ENCODE assay signal across 8 cellular contexts in genomic region chr19:15417699-15418098, GRCh38. TPM values are rescaled to one million over a fixed set of nuclear protein-coding genes. Genes with fewer than 3 reads are reported as not detected.
DNase-seq lines count a peak whose midpoint lies in the region; TF ChIP-seq lines count a peak whose summit lies in the region.

No MANE protein-coding gene starts in this region.

- H2AFZ ChIP-seq in Loucy (ENCODE audit: low read length) = no peak overlapping the region

- peak overlapping the region; percentile 98 for H3K9ac ChIP-seq in Loucy (ENCODE audit: low read depth, low read length, poor library complexity, severe bottlenecking)

- DNase-seq in CD14-positive monocyte (ENCODE audit: low spot score) = no peak
- DNase-seq in caudate nucleus (lab: John Stamatoyannopoulos, UW) = peak in 1 of 61 donors; percentile 25
- no peak for DNase-seq in NK-92 treated with Interleukin-12 subunit alpha and Interleukin-12 subunit beta, amount 100 ng/mL, for 24 hours (lab: John Stamatoyannopoulos, UW)
- no peak for DNase-seq in putamen (ENCODE audit: low spot score)
- no peak for DNase-seq in cortex of kidney (lab: John Stamatoyannopoulos, UW)
- DNase-seq in mucosa of gallbladder (ENCODE audit: low spot score) = no peak

- peaks cover 0 to 2% (median 0%) of the 10 kb centered on the region in 7 donors for H3K9me3 Mint-ChIP-seq in CD14-positive monocyte

- peaks cover 53% of the 10 kb centered on the region for H4K20me1 ChIP-seq in Loucy (ENCODE audit: insufficient read depth, low read length, poor library complexity, severe bottlenecking)

- peak overlapping the region; percentile 97 to 99 for H3K4me3 Mint-ChIP-seq in CD14-positive monocyte

- peaks cover 4% of the 10 kb centered on the region for H3K27me3 ChIP-seq in Loucy (ENCODE audit: insufficient read depth, low read length, poor library complexity, severe bottlenecking)

- H3K79me2 ChIP-seq in Loucy (ENCODE audit: insufficient read depth, low read length) = peaks cover 60% of the 10 kb centered on the region

- TF ChIP-seq CTCF in CD14-positive monocyte (IDR thresholded peaks at IDR 0.05) (no peak), Loucy (conservative IDR thresholded peaks at IDR 0.05; ENCODE audit: low read length) (no peak)

- H3F3A ChIP-seq in Loucy (ENCODE audit: low read depth) = no peaks in the 10 kb centered on the region

- no peaks in the 10 kb centered on the region for H3K27me3 Mint-ChIP-seq in CD14-positive monocyte (ENCODE audit: low read depth in 3 of 3)

- 27 to 40% methylated on average over 8 to 9 of the region's 9 CpGs for WGBS in mesodermal cell (ENCODE audit: insufficient coverage in 2 of 2), 2 experiments

- peak overlapping the region; percentile 97 for H3K4me2 ChIP-seq in Loucy (ENCODE audit: low read depth, low read length, poor library complexity, severe bottlenecking)

- H3K27ac ChIP-seq in caudate nucleus (ENCODE audit: low read depth, low read length) (peak overlapping the region; percentile 94), mesodermal cell (ENCODE audit: low read depth, low read length, severe bottlenecking) (peak overlapping the region; percentile 84)

- peaks cover 39% of the 10 kb centered on the region for H3K4me1 ChIP-seq in Loucy (ENCODE audit: insufficient read depth, low read length, poor library complexity, severe bottlenecking)
- peaks cover 11% of the 10 kb centered on the region for H3K4me1 ChIP-seq in mesodermal cell (ENCODE audit: control insufficient read depth, insufficient read depth, low read length, poor library complexity, severe bottlenecking)

- H3K4me1 Mint-ChIP-seq in CD14-positive monocyte = peaks cover 33% of the 10 kb centered on the region

- H3K4me3 ChIP-seq in Loucy (ENCODE audit: low read length, poor library complexity, severe bottlenecking) = peak overlapping the region; percentile 99
- peak overlapping the region; percentile 98 for H3K4me3 ChIP-seq in mesodermal cell (ENCODE audit: extremely low read depth, insufficient read depth, low read length, poor library complexity, severe bottlenecking)

- peaks cover 18 to 41% of the 10 kb centered on the region in 2 donors for H3K36me3 Mint-ChIP-seq in CD14-positive monocyte

- intact Hi-C loops in CD14-positive monocyte (cut with micrococcal nuclease) = loop anchor here (2.0 to 5.0 kb wide), 4 partner anchors 15 to 40 kb away; partner anchors contain the start of gene AKAP8 (in 1 of the 2)

- no peaks in the 10 kb centered on the region for H3K9me2 ChIP-seq in Loucy (replicated peaks; ENCODE audit: low read depth, low read length)

- H3K36me3 ChIP-seq in Loucy (ENCODE audit: insufficient read depth, low read length) (peaks cover 9% of the 10 kb centered on the region; the same call in 1 of the 2 replicates), mesodermal cell (ENCODE audit: control insufficient read depth, insufficient read depth, low read length) (peaks cover 55% of the 10 kb centered on the region)

- H3K9me3 ChIP-seq in Loucy (ENCODE audit: insufficient read depth, low read depth, low read length) (no peaks in the 10 kb centered on the region), mesodermal cell (ENCODE audit: control insufficient read depth, low read length) (no peaks in the 10 kb centered on the region)

- H3K27ac Mint-ChIP-seq in CD14-positive monocyte = peak overlapping the region in 6 of 7 donors; percentile 75 to 99 (median 97)

RNA-seq across cellular contexts. Expression of gene AKAP8L, which starts 1.1 kb away (rescaled TPM):
- 10 to 100 TPM; 21.4 to 39.0 TPM for polyA plus RNA-seq in CD14-positive monocyte
- polyA plus RNA-seq in mesodermal cell (2013, experiment 1 of 2) = 105 TPM
- 91.0 TPM for polyA plus RNA-seq in mesodermal cell (2013, experiment 2 of 2)
- 110 TPM for total RNA-seq in mucosa of gallbladder

RNA-seq across cellular contexts. Expression of gene WIZ, which starts 32.1 kb away (rescaled TPM):
- polyA plus RNA-seq in CD14-positive monocyte = under 1 TPM; 0.47 to 0.51 TPM
- 41.4 TPM for polyA plus RNA-seq in mesodermal cell (2013, experiment 1 of 2)
- polyA plus RNA-seq in mesodermal cell (2013, experiment 2 of 2) = 34.1 TPM
- 48.7 TPM for total RNA-seq in mucosa of gallbladder

RNA-seq across cellular contexts. Expression of gene AKAP8, which starts 38.1 kb away (rescaled TPM):
- polyA plus RNA-seq in CD14-positive monocyte = 10 to 100 TPM in 1 of 2 donors, 1 to 10 TPM in 1; 8.0 to 12.3 TPM
- polyA plus RNA-seq in mesodermal cell (2013, experiment 1 of 2) = 15.3 TPM
- 12.6 TPM for polyA plus RNA-seq in mesodermal cell (2013, experiment 2 of 2)
- total RNA-seq in mucosa of gallbladder = 38.9 TPM

RNA-seq across cellular contexts. Expression of gene RASAL3, which starts 46.6 kb away (rescaled TPM):
- polyA plus RNA-seq in CD14-positive monocyte = 10 to 100 TPM in 1 of 2 donors, 1 to 10 TPM in 1; 4.5 to 13.6 TPM
- polyA plus RNA-seq in mesodermal cell (2013, experiment 1 of 2) = 0.44 TPM
- not detected for polyA plus RNA-seq in mesodermal cell (2013, experiment 2 of 2)
- 9.7 TPM for total RNA-seq in mucosa of gallbladder
